In the genomic region with DNA sequence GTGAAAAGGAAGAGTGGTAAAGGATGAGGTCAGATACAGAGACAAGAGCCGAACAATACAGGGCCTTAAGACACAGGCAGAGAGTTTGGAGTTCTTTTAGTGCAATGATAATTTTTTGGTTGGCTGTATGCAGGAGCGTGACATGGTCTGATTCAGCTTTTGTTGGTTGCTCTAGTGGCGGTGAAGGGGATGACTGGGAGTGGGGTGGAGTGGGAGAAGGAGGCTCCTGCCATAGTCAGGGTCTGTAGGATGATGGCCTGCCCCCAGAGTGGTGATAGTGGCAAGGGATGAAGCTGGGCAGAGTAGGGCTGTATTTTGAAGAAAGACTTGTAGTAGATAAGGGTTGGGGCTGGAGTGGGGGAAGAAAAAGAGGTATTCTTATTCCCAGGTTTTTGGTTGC, we compare ENCODE assay signal across 21 cellular contexts.
A peak's percentile ranks its signal among the peaks of the same experiment; 100 is the strongest.
DNase-seq lines count a peak whose midpoint lies in the region; ATAC-seq and TF ChIP-seq lines count a peak whose summit lies in the region.
"Had no signal": no experiment of that assay in that cellular context is flagged by ENCODE, and none has a peak within 500 bp of the region (broad histone marks: within the 10 kb centered on the region; RNA-seq: fewer than 3 reads in every experiment).

No MANE protein-coding gene starts in this region.

- no peak for TF ChIP-seq CTCF in mammary epithelial cell (conservative IDR thresholded peaks at IDR 0.05 in 1 of 2, IDR thresholded peaks at IDR 0.05 in 1 of 2; ENCODE audit: extremely low read depth in 1 of 2, insufficient read depth in 1 of 2, low read depth in 1 of 2, low read length in 2 of 2)

- H3K4me2 ChIP-seq in mammary epithelial cell (ENCODE audit: insufficient read depth, low read depth, low read length), result no peak overlapping the region

- no peak overlapping the region for H3K27ac ChIP-seq in mammary epithelial cell (ENCODE audit: insufficient read depth, low read depth, low read length)
- H3K27ac ChIP-seq: ovary, SJCRH30 had no signal

- dilution Hi-C loops in mammary epithelial cell (cut with HindIII; ENCODE audit: low sequenced_read_pairs), result no loop called here

- no peaks in the 10 kb centered on the region for H3K27me3 ChIP-seq in mammary epithelial cell (ENCODE audit: insufficient read depth, low read length)
- H3K27me3 ChIP-seq: body of pancreas, MG63, ovary, SJCRH30 had no signal

- H3K4me1 ChIP-seq in mammary epithelial cell (ENCODE audit: insufficient read depth, low read length), result peaks cover 9% of the 10 kb centered on the region
- H3K4me1 ChIP-seq: SJCRH30 had no signal

- no peaks in the 10 kb centered on the region for H3K9me3 ChIP-seq in mammary epithelial cell (replicated peaks; ENCODE audit: insufficient read depth, low read length)
- H3K9me3 ChIP-seq: body of pancreas, MG63, ovary, SJCRH30 had no signal

- no TSS peak for BruUV-seq in mammary epithelial cell (replicated peaks; lab: Mats Ljungman, UMichigan)

- intact Hi-C loops in mammary epithelial cell (cut with micrococcal nuclease), result no loop called here

- CTCF ChIA-PET in mammary epithelial cell (lab: Charles Lee; ENCODE audit: low non-redundant PET), result no interaction called here

- H3K9ac ChIP-seq in mammary epithelial cell (ENCODE audit: insufficient read depth, low read length), result no peak overlapping the region

- H4K20me1 ChIP-seq in mammary epithelial cell (ENCODE audit: insufficient read depth, low read length), result no peaks in the 10 kb centered on the region

- H3K79me2 ChIP-seq in mammary epithelial cell (ENCODE audit: insufficient read depth, low read length), result no peaks in the 10 kb centered on the region

- no peak overlapping the region for H3K4me3 Mint-ChIP-seq in stimulated activated naive CD8-positive, alpha-beta T cell treated with anti-CD3 and anti-CD28 coated beads, Interleukin-15, amount 100 ng/mL, for 72 hours
- H3K4me3 Mint-ChIP-seq: CD4-positive, alpha-beta memory T cell; naive thymus-derived CD4-positive, alpha-beta T cell had no signal

- ATAC-seq in stimulated activated naive CD8-positive, alpha-beta T cell treated with anti-CD3 and anti-CD28 coated beads, Interleukin-15, amount 100 ng/mL, for 72 hours, result peak; percentile 5
- no peak for ATAC-seq in stimulated activated naive CD8-positive, alpha-beta T cell treated with anti-CD3 and anti-CD28 coated beads, Interleukin-15, Interleukin-2, amounts not matched to agents 100 U/mL and 50 U/mL, for 24 hours
- no peak for ATAC-seq in GM19467 (IDR thresholded peaks at IDR 0.05; ENCODE audit: unreplicated experiment)
- ATAC-seq: left cardiac atrium; naive thymus-derived CD4-positive, alpha-beta T cell; Panc1; right cardiac atrium had no signal

- H2AFZ ChIP-seq in mammary epithelial cell (ENCODE audit: low read depth, low read length), result peak overlapping the region; percentile 58

- H3K9me3 Mint-ChIP-seq in stimulated activated naive CD8-positive, alpha-beta T cell treated with anti-CD3 and anti-CD28 coated beads, Interleukin-15, amount 100 ng/mL, for 72 hours, result no peaks in the 10 kb centered on the region

- DNase-seq in stimulated activated naive CD8-positive, alpha-beta T cell treated with anti-CD3 and anti-CD28 coated beads, Interleukin-15, amount 100 ng/mL, for 72 hours, result no peak
- DNase-seq in stimulated activated naive CD8-positive, alpha-beta T cell treated with anti-CD3 and anti-CD28 coated beads, Interleukin-15, Interleukin-2, amounts not matched to agents 100 U/mL and 50 U/mL, for 24 hours, result no peak
- DNase-seq in NCI-H2029 treated with DMSO at 0.1 percent for 48 hours (lab: John Stamatoyannopoulos, UW) (peak; percentile 46), mammary epithelial cell (no peak), NCI-H524 treated with DMSO at 0.1 percent for 48 hours (lab: John Stamatoyannopoulos, UW) (no peak)
- DNase-seq in activated CD4-positive, alpha-beta T cell treated with anti-CD3 and anti-CD28 coated beads for 48 hours, result no peak
- DNase-seq: activated CD4-positive, alpha-beta T cell treated with anti-CD3 and anti-CD28 coated beads, Interleukin-2, amount 50 U/mL, for 1 hour; activated CD8-positive, alpha-beta memory T cell treated with anti-CD3 and anti-CD28 coated beads, Interleukin-2, amount 50 U/mL, for 48 hours; body of pancreas; CD4-positive, alpha-beta memory T cell; left cardiac atrium; mesendoderm; MG63; naive thymus-derived CD4-positive, alpha-beta T cell; NCI-H187; ovary; right cardiac atrium; stimulated activated CD4-positive, alpha-beta T cell treated with anti-CD3 and anti-CD28 coated beads, Interleukin-15, amount 100 ng/mL, for 24 hours had no signal

- no peaks in the 10 kb centered on the region for H3K4me1 Mint-ChIP-seq in stimulated activated naive CD8-positive, alpha-beta T cell treated with anti-CD3 and anti-CD28 coated beads, Interleukin-15, amount 100 ng/mL, for 72 hours
- H3K4me1 Mint-ChIP-seq: CD4-positive, alpha-beta memory T cell had no signal

- no peaks in the 10 kb centered on the region for H3K36me3 ChIP-seq in mammary epithelial cell (ENCODE audit: insufficient read depth, low read length)
- H3K36me3 ChIP-seq: MG63, ovary, SJCRH30 had no signal

- no peaks in the 10 kb centered on the region for H3K27me3 Mint-ChIP-seq in stimulated activated naive CD8-positive, alpha-beta T cell treated with anti-CD3 and anti-CD28 coated beads, Interleukin-15, amount 100 ng/mL, for 72 hours
- H3K27me3 Mint-ChIP-seq: naive thymus-derived CD4-positive, alpha-beta T cell had no signal

- H3K4me3 ChIP-seq in mammary epithelial cell (replicated peaks in 1 of 3; ENCODE audit: insufficient read depth in 1 of 3, low read depth in 2 of 3, low read length in 3 of 3), result no peak overlapping the region
- H3K4me3 ChIP-seq: body of pancreas, MG63, ovary, SJCRH30 had no signal

- in situ Hi-C loops in mammary epithelial cell (cut with MboI; ENCODE audit: low sequenced_read_pairs in 2 of 2), result no loop called here

- 82% methylated on average over 3 of the region's 3 CpGs for WGBS in mammary epithelial cell (ENCODE audit: low coverage, missing lambda C conversion rate)

- H3K27ac Mint-ChIP-seq in stimulated activated naive CD8-positive, alpha-beta T cell treated with anti-CD3 and anti-CD28 coated beads, Interleukin-15, amount 100 ng/mL, for 72 hours, result no peak overlapping the region
- H3K27ac Mint-ChIP-seq: naive thymus-derived CD4-positive, alpha-beta T cell had no signal
